In the genomic region with DNA sequence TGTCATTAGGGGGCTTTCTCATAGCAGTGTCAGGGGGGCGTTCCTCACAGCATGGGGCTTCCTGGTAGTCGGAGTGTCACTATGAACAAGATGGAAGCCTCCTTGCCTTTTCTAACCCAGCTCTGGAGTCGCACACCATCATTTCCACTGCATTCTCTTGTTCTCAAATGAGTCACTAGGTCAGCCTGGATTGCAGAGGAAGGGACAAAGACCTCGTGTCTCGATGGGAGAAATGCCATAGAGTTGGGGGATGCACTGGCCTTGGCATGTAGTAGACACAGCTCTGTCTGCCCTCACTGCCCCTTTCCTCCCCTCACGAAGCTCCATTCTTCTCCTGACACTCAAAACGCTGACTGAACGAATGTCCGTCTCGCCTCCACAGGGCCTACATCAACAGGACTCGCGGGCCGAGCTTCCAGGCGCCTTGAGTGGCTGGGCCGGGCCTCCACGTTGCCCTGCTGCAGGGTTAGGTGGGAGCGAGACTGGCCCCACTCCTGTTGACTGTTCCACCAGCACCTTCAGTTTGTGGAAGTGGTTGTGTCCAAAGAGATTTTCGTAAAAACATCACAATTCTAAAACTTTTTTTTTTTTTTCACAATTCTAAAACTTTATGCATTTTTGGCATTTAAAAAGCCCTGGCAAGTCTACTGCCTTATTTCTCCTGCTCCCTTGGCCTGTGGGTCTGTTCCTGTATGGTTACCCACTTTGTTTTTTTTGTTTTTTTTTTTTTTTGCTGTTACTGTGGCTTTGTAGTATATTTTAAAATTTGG, we compare ENCODE assay signal across 14 cellular contexts. TPM values are rescaled to one million over a fixed set of nuclear protein-coding genes. Genes with fewer than 3 reads are reported as not detected.
A peak's percentile ranks its signal among the peaks of the same experiment; 100 is the strongest.
DNase-seq lines count a peak whose midpoint lies in the region; ATAC-seq and TF ChIP-seq lines count a peak whose summit lies in the region.
"Had no signal": no experiment of that assay in that cellular context is flagged by ENCODE, and none has a peak within 500 bp of the region (broad histone marks: within the 10 kb centered on the region; RNA-seq: fewer than 3 reads in every experiment).

No MANE protein-coding gene starts in this region.

- peaks cover 0 to 25% (median 9%) of the 10 kb centered on the region in 12 donors for H3K4me1 ChIP-seq in heart left ventricle
- no peaks in the 10 kb centered on the region for H3K4me1 ChIP-seq in ectodermal cell (ENCODE audit: control insufficient read depth, insufficient read depth, low read length)
- peaks cover 34% of the 10 kb centered on the region for H3K4me1 ChIP-seq in muscle layer of colon (ENCODE audit: insufficient read depth, low read length)
- H3K4me1 ChIP-seq in upper lobe of right lung: peaks cover 4% of the 10 kb centered on the region
- H3K4me1 ChIP-seq: colonic mucosa had no signal

- H3K27ac ChIP-seq in heart left ventricle (peak overlapping the region in 9 of 12 donors; percentile 52 to 89 (median 77)), ectodermal cell (ENCODE audit: insufficient read depth, low read depth, low read length, poor library complexity, severe bottlenecking) (peak overlapping the region; percentile 30), muscle layer of colon (ENCODE audit: low read depth, low read length) (peak overlapping the region; percentile 68), upper lobe of right lung (peak overlapping the region; percentile 55)
- H3K27ac ChIP-seq: colonic mucosa had no signal

- TF ChIP-seq POLR2A in heart left ventricle (IDR thresholded peaks at IDR 0.05): no peak

- H3K27me3 ChIP-seq in heart left ventricle: no peaks in the 10 kb centered on the region
- H3K27me3 ChIP-seq in ectodermal cell (ENCODE audit: control insufficient read depth, insufficient read depth, low read length, poor library complexity, severe bottlenecking): no peaks in the 10 kb centered on the region
- no peaks in the 10 kb centered on the region for H3K27me3 ChIP-seq in muscle layer of colon (ENCODE audit: control insufficient read depth in 1 of 2, insufficient read depth in 2 of 2, low read length in 2 of 2)
- no peaks in the 10 kb centered on the region for H3K27me3 ChIP-seq in upper lobe of right lung
- H3K27me3 ChIP-seq: colonic mucosa had no signal

- no peak for TF ChIP-seq CTCF in heart left ventricle (IDR thresholded peaks at IDR 0.05)
- no peak for TF ChIP-seq CTCF in upper lobe of right lung (IDR thresholded peaks at IDR 0.05)

- intact Hi-C loops in heart left ventricle (cut with DNase I): no loop called here
- intact Hi-C loops in Right ventricle myocardium inferior (cut with DNase I): no loop called here
- intact Hi-C loops in upper lobe of right lung (cut with DNase I): no loop called here

- peak in 1 of 5 donors; percentile 34 for DNase-seq in heart left ventricle
- DNase-seq in Right ventricle myocardium inferior (ENCODE audit: missing footprints): no peak
- DNase-seq in upper lobe of right lung: peak; percentile 63
- DNase-seq in activated CD8-positive, alpha-beta memory T cell treated with anti-CD3 and anti-CD28 coated beads, Interleukin-2, amount 50 U/mL, for 48 hours: no peak
- DNase-seq: activated CD4-positive, alpha-beta T cell treated with anti-CD3 and anti-CD28 coated beads, Interleukin-2, amount 50 U/mL, for 1 hour; NCI-H2029; NCI-H748 treated with DMSO at 0.1 percent for 48 hours; stimulated activated CD4-positive, alpha-beta T cell treated with anti-CD3 and anti-CD28 coated beads, Interleukin-2, amount 100 ng/mL, for 24 hours had no signal

- H3K9ac ChIP-seq in muscle layer of colon (ENCODE audit: low read length): no peak overlapping the region

- WGBS in heart left ventricle, 4 donors: 79 to 91% (median 84%) methylated on average over 14 to 18 of the region's 18 CpGs
- 94% methylated on average over 18 of the region's 18 CpGs for WGBS in ectodermal cell, 2 experiments

- ATAC-seq in heart left ventricle (no peak), Right ventricle myocardium inferior (no peak), upper lobe of right lung (no peak), GM19455 (IDR thresholded peaks at IDR 0.05; ENCODE audit: unreplicated experiment) (no peak), GM21360 (IDR thresholded peaks at IDR 0.05; ENCODE audit: unreplicated experiment) (no peak)

- H3K9me3 ChIP-seq in heart left ventricle (no peaks in the 10 kb centered on the region), ectodermal cell (ENCODE audit: control insufficient read depth, low read length) (no peaks in the 10 kb centered on the region), muscle layer of colon (ENCODE audit: low read length) (no peaks in the 10 kb centered on the region), upper lobe of right lung (no peaks in the 10 kb centered on the region)
- H3K9me3 ChIP-seq: colonic mucosa, mucosa of descending colon had no signal

- no peaks in the 10 kb centered on the region for H3K36me3 ChIP-seq in heart left ventricle
- H3K36me3 ChIP-seq in ectodermal cell (ENCODE audit: control insufficient read depth, insufficient read depth, low read length): no peaks in the 10 kb centered on the region
- no peaks in the 10 kb centered on the region for H3K36me3 ChIP-seq in muscle layer of colon (ENCODE audit: insufficient read depth, low read length)
- H3K36me3 ChIP-seq in upper lobe of right lung: no peaks in the 10 kb centered on the region
- H3K36me3 ChIP-seq: colonic mucosa had no signal

- H3K4me3 ChIP-seq in heart left ventricle (no peak overlapping the region), ectodermal cell (ENCODE audit: insufficient read depth, low read depth, low read length) (no peak overlapping the region), muscle layer of colon (ENCODE audit: low read depth in 1 of 2, low read length in 2 of 2) (no peak overlapping the region), upper lobe of right lung (no peak overlapping the region)
- H3K4me3 ChIP-seq: colonic mucosa, mucosa of descending colon had no signal

RNA-seq across cellular contexts. Expression of gene PKNOX1, which starts 18.8 kb away (rescaled TPM):
- total RNA-seq in heart left ventricle: 10 to 100 TPM in 3 of 9 donors, 1 to 10 TPM in 6; 3.5 to 13.6 (median 8.7) TPM
- polyA plus RNA-seq in heart left ventricle: 1 to 10 TPM; 2.4 to 6.5 TPM
- 9.7 TPM for total RNA-seq in Right ventricle myocardium inferior
- polyA plus RNA-seq in ectodermal cell (2013, experiment 1 of 4): 9.8 TPM
- 6.9 TPM for polyA plus RNA-seq in ectodermal cell (2013, experiment 2 of 4)
- 9.1 TPM for polyA plus RNA-seq in ectodermal cell (2013, experiment 3 of 4)
- 7.9 TPM for polyA plus RNA-seq in ectodermal cell (2013, experiment 4 of 4)
- 14.9 TPM for total RNA-seq in upper lobe of right lung
